Comparison of ENCODE assay signal across 16 cellular contexts in genomic region chr1:205249651-205250050, GRCh38. TPM values are rescaled to one million over a fixed set of nuclear protein-coding genes. Genes with fewer than 3 reads are reported as not detected.
A peak's percentile ranks its signal among the peaks of the same experiment; 100 is the strongest.
DNase-seq lines count a peak whose midpoint lies in the region; ATAC-seq and TF ChIP-seq lines count a peak whose summit lies in the region.
"Had no signal": no experiment of that assay in that cellular context is flagged by ENCODE, and none has a peak within 500 bp of the region (broad histone marks: within the 10 kb centered on the region; RNA-seq: fewer than 3 reads in every experiment).

No MANE protein-coding gene starts in this region.

- H3K9me3 ChIP-seq in endodermal cell (ENCODE audit: control insufficient read depth, low read length) (no peaks in the 10 kb centered on the region), thoracic aorta (no peaks in the 10 kb centered on the region)
- H3K9me3 ChIP-seq: BLaER1 treated with 17β-estradiol and CSF1 and Interleukin-3, amounts not matched to agents 10 nM and 100 nM had no signal

- H3K27ac Mint-ChIP-seq in WTC11 (peak overlapping the region; percentile 29; the same call in 1 of the 2 replicates), endodermal cell (no peak overlapping the region), immature natural killer cell (peak overlapping the region in 1 of 6 donors; percentile 35)
- H3K27ac Mint-ChIP-seq: stimulated activated naive CD8-positive, alpha-beta T cell treated with anti-CD3 and anti-CD28 coated beads, Interleukin-15, Interleukin-2, amounts not matched to agents 100 ng/mL and 50 ng/mL, for 24 hours had no signal

- H3K36me3 ChIP-seq in endodermal cell (ENCODE audit: control insufficient read depth, insufficient read depth, low read length) (no peaks in the 10 kb centered on the region), thoracic aorta (no peaks in the 10 kb centered on the region)
- H3K36me3 ChIP-seq: BLaER1 treated with 17β-estradiol and CSF1 and Interleukin-3, amounts not matched to agents 10 nM and 100 nM had no signal

- no peak for DNase-seq in WTC11 (ENCODE audit: low spot score)
- no peak for DNase-seq in endodermal cell
- DNase-seq in omental fat pad (ENCODE audit: low spot score) = no peak
- DNase-seq in thoracic aorta (ENCODE audit: low spot score) = no peak
- DNase-seq in immature natural killer cell = no peak
- no peak for DNase-seq in AG08395 (ENCODE audit: low spot score)
- DNase-seq in SHP77 (lab: John Stamatoyannopoulos, UW) = no peak
- DNase-seq: activated naive CD4-positive, alpha-beta T cell treated with anti-CD3 and anti-CD28 coated beads, Interleukin-2, amount 50 U/mL, for 16 hours; activated T-cell treated with anti-CD3 and anti-CD28 coated beads, Interleukin-2, amount 50 U/mL, for 1 hour; Karpas-422; mesendoderm; NCI-H1436; SIG-M5 had no signal

- H3K4me1 ChIP-seq in endodermal cell (ENCODE audit: control insufficient read depth, insufficient read depth, low read length) (no peaks in the 10 kb centered on the region), thoracic aorta (ENCODE audit: control insufficient read depth in 1 of 2, low read depth in 2 of 2) (peaks cover 23 to 62% of the 10 kb centered on the region in 2 donors)

- peak overlapping the region; percentile 32 for H3K27ac ChIP-seq in endodermal cell (ENCODE audit: low read depth, low read length)
- peak overlapping the region; percentile 81 to 86 for H3K27ac ChIP-seq in thoracic aorta
- H3K27ac ChIP-seq: BLaER1 treated with 17β-estradiol and CSF1 and Interleukin-3, amounts not matched to agents 10 nM and 100 nM had no signal

- CTCF ChIA-PET in WTC11 (lab: Charles Lee) = interaction anchor here (1.4 kb wide), 1 partner anchor 22 kb away, joined by 4 read pairs; the partner anchor contains the start of gene TMCC2

- no peak overlapping the region for H3K4me3 Mint-ChIP-seq in WTC11
- H3K4me3 Mint-ChIP-seq in endodermal cell = no peak overlapping the region
- H3K4me3 Mint-ChIP-seq in immature natural killer cell = no peak overlapping the region
- H3K4me3 Mint-ChIP-seq: stimulated activated naive CD8-positive, alpha-beta T cell treated with anti-CD3 and anti-CD28 coated beads, Interleukin-15, Interleukin-2, amounts not matched to agents 100 ng/mL and 50 ng/mL, for 24 hours had no signal

- H3K4me1 Mint-ChIP-seq in WTC11 = peaks cover 9% of the 10 kb centered on the region
- H3K4me1 Mint-ChIP-seq in endodermal cell = no peaks in the 10 kb centered on the region
- no peaks in the 10 kb centered on the region for H3K4me1 Mint-ChIP-seq in immature natural killer cell

- 82 to 91% methylated on average over 2 to 4 of the region's 4 CpGs for WGBS in endodermal cell (ENCODE audit: insufficient coverage in 1 of 2, insufficient read length in 1 of 2), 2 experiments

- H3K27me3 ChIP-seq in endodermal cell (ENCODE audit: control insufficient read depth, insufficient read depth, low read length, poor library complexity, severe bottlenecking) (no peaks in the 10 kb centered on the region), thoracic aorta (replicated peaks; ENCODE audit: insufficient read depth) (no peaks in the 10 kb centered on the region)
- H3K27me3 ChIP-seq: BLaER1 treated with 17β-estradiol and CSF1 and Interleukin-3, amounts not matched to agents 10 nM and 100 nM had no signal

- H3K36me3 Mint-ChIP-seq in WTC11 (no peaks in the 10 kb centered on the region), endodermal cell (ENCODE audit: low read depth) (no peaks in the 10 kb centered on the region), immature natural killer cell (peaks cover 0 to 4% (median 0%) of the 10 kb centered on the region in 3 donors)

- H3K4me3 ChIP-seq in endodermal cell (ENCODE audit: low read length) (no peak overlapping the region), thoracic aorta (peak overlapping the region; percentile 20)
- H3K4me3 ChIP-seq: BLaER1 treated with 17β-estradiol and CSF1 and Interleukin-3, amounts not matched to agents 10 nM and 100 nM had no signal

- H3K9me3 Mint-ChIP-seq in WTC11 (no peaks in the 10 kb centered on the region), endodermal cell (no peaks in the 10 kb centered on the region), immature natural killer cell (no peaks in the 10 kb centered on the region)
- H3K9me3 Mint-ChIP-seq: stimulated activated naive CD8-positive, alpha-beta T cell treated with anti-CD3 and anti-CD28 coated beads, Interleukin-15, Interleukin-2, amounts not matched to agents 100 ng/mL and 50 ng/mL, for 24 hours had no signal

- POLR2A ChIA-PET in WTC11 (lab: Charles Lee) = no interaction called here

- H3K9ac ChIP-seq in endodermal cell (ENCODE audit: extremely low read depth, low read length, poor library complexity, severe bottlenecking) = no peak overlapping the region
- H3K9ac ChIP-seq: BLaER1 treated with 17β-estradiol and CSF1 and Interleukin-3, amounts not matched to agents 10 nM and 100 nM had no signal

- H3K27me3 Mint-ChIP-seq in WTC11 (ENCODE audit: low read depth) (no peaks in the 10 kb centered on the region), endodermal cell (ENCODE audit: insufficient read depth) (no peaks in the 10 kb centered on the region), immature natural killer cell (ENCODE audit: low read depth in 3 of 3) (peaks cover 3 to 5% (median 3%) of the 10 kb centered on the region in 3 donors)
- H3K27me3 Mint-ChIP-seq: stimulated activated naive CD8-positive, alpha-beta T cell treated with anti-CD3 and anti-CD28 coated beads, Interleukin-15, Interleukin-2, amounts not matched to agents 100 ng/mL and 50 ng/mL, for 24 hours had no signal

- TF ChIP-seq CTCF in WTC11 (IDR thresholded peaks at IDR 0.05) (no peak), endodermal cell (conservative IDR thresholded peaks at IDR 0.05) (no peak), omental fat pad (IDR thresholded peaks at IDR 0.05) (no peak), thoracic aorta (IDR thresholded peaks at IDR 0.05) (no peak)

- ATAC-seq in WTC11 (no peak), omental fat pad (ENCODE audit: low FRiP score) (peak; percentile 3), thoracic aorta (ENCODE audit: insufficient number of reproducible peaks, low FRiP score, low read depth) (no peak), HG02938 (IDR thresholded peaks at IDR 0.05; ENCODE audit: unreplicated experiment) (no peak)

TF ChIP-seq in WTC11, 78 proteins besides CTCF, POLR2A, EP300 and RAD21 (continues in another document):
- TF ChIP-seq ZBTB21 (CRISPR knock-in tag; IDR thresholded peaks at IDR 0.05; ENCODE audit: borderline replicate concordance) = no peak
- TF ChIP-seq HMGXB4 (CRISPR knock-in tag; IDR thresholded peaks at IDR 0.05) = no peak
- no peak for TF ChIP-seq ZSCAN18 (CRISPR knock-in tag; IDR thresholded peaks at IDR 0.05)
- TF ChIP-seq ETV6 (CRISPR knock-in tag; IDR thresholded peaks at IDR 0.05) = no peak
- no peak for TF ChIP-seq E2F4 (CRISPR knock-in tag; IDR thresholded peaks at IDR 0.05; ENCODE audit: borderline replicate concordance, low read depth)
- TF ChIP-seq IRF2 (CRISPR knock-in tag; IDR thresholded peaks at IDR 0.05; ENCODE audit: borderline replicate concordance, low read depth) = no peak

RNA-seq across cellular contexts. Expression of gene TMCC2, which starts 21.9 kb away (rescaled TPM):
- total RNA-seq in WTC11 (2021) (9.5 to 11.2 TPM (median 11.2 TPM) in 3 replicates), endodermal cell (1 to 10 TPM; 5.2 to 5.8 TPM), omental fat pad (1 to 10 TPM in 3 of 4 donors, under 1 TPM in 1; 0.96 to 4.9 (median 2.2) TPM), thoracic aorta (1 to 10 TPM; 6.8 to 8.9 TPM)
- polyA plus RNA-seq in endodermal cell (2013, experiment 1 of 2) = 9.8 TPM
- 7.5 TPM for polyA plus RNA-seq in endodermal cell (2013, experiment 2 of 2)
- 1 to 10 TPM in 1 of 3 donors, under 1 TPM in 1, not detected in 1; 0.50 to 1.1 TPM for polyA plus RNA-seq in immature natural killer cell

RNA-seq across cellular contexts. Expression of gene DSTYK, which starts 38.1 kb away (rescaled TPM):
- total RNA-seq in WTC11 (2021) (10.3 to 11.6 TPM (median 11.0 TPM) in 3 replicates), endodermal cell (10 to 100 TPM in 1 of 2 donors, 1 to 10 TPM in 1; 9.8 to 11.0 TPM), omental fat pad (10 to 100 TPM in 3 of 4 donors, 1 to 10 TPM in 1; 7.6 to 13.0 (median 11.4) TPM), thoracic aorta (10 to 100 TPM; 12.9 to 14.4 TPM)
- 6.4 TPM for polyA plus RNA-seq in endodermal cell (2013, experiment 1 of 2)
- 6.5 TPM for polyA plus RNA-seq in endodermal cell (2013, experiment 2 of 2)
- polyA plus RNA-seq in immature natural killer cell = 1 to 10 TPM; 2.9 to 8.3 (median 3.6) TPM
